ENCODE assay signal across 23 cellular contexts in the genomic region with DNA sequence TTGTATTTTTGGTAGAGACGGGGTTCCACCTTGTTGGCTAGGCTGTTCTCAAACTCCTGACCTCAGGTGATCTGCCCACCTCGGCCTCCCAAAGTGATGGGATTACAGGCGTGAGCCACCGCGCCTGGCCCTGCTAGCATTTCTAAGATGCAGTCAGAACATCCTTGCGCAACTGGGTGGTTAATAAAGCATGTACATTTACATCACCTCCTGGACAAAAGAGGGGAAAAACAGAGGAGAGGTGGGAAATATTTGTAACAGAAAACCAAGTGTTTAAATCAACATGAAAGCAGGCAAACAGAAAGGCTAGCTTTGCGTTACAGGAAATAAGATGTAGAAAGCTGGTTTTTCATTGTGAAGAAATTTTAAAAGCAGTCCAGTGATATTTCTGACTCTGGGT.
"Had no signal": no experiment of that assay in that cellular context is flagged by ENCODE, and none has a peak within 500 bp of the region (broad histone marks: within the 10 kb centered on the region; RNA-seq: fewer than 3 reads in every experiment).

No MANE protein-coding gene starts in this region.

- DNase-seq: activated CD4-positive, alpha-beta memory T cell treated with anti-CD3 and anti-CD28 coated beads, Interleukin-2, amount 10 ng/mL, durations not matched to agents 7 days and 5 days; activated CD4-positive, alpha-beta T cell treated with anti-CD3 and anti-CD28 coated beads, Interleukin-2, amount 50 U/mL, for 1 hour; activated CD4-positive, CD25-positive, alpha-beta regulatory T cell; activated gamma-delta T cell; activated naive CD4-positive, alpha-beta T cell treated with anti-CD3 and anti-CD28 coated beads for 36 hours; activated T-cell treated with anti-CD3 and anti-CD28 coated beads for 4 hours; activated T-cell treated with anti-CD3 and anti-CD28 coated beads, Interleukin-2, amount 50 U/mL, for 48 hours; central memory CD4-positive, alpha-beta T cell; KG1; NCI-H1105 treated with DMSO at 0.1 percent for 48 hours; NCI-H1436 treated with DMSO at 0.1 percent for 48 hours; NCI-H187; NCI-H2081; NCI-H446; NCI-H524; PC-3; SIG-M5; T-cell; T-helper 2 cell; T1000 had no signal

- ATAC-seq: activated T-helper 17 cell treated with anti-CD3 and anti-CD28 coated beads, Interleukin-2, amount 50 U/mL, for 72 hours; PC-3; T-cell had no signal

- H3K4me3 Mint-ChIP-seq: activated CD4-positive, alpha-beta memory T cell treated with anti-CD3 and anti-CD28 coated beads, Interleukin-2, amount 10 ng/mL, durations not matched to agents 7 days and 5 days; activated naive CD4-positive, alpha-beta T cell treated with anti-CD3 and anti-CD28 coated beads for 36 hours; activated naive CD8-positive, alpha-beta T cell; activated T-helper 17 cell treated with anti-CD3 and anti-CD28 coated beads, Interleukin-2, amount 50 U/mL, for 72 hours; T-cell had no signal

- H3K27ac Mint-ChIP-seq: activated CD4-positive, alpha-beta memory T cell treated with anti-CD3 and anti-CD28 coated beads, Interleukin-2, amount 10 ng/mL, durations not matched to agents 7 days and 5 days; activated naive CD4-positive, alpha-beta T cell treated with anti-CD3 and anti-CD28 coated beads for 36 hours; activated naive CD8-positive, alpha-beta T cell; activated T-helper 17 cell treated with anti-CD3 and anti-CD28 coated beads, Interleukin-2, amount 50 U/mL, for 72 hours; T-cell had no signal

- H3K36me3 Mint-ChIP-seq: activated naive CD8-positive, alpha-beta T cell; T-cell had no signal

- H3K27ac ChIP-seq: SK-N-MC had no signal

- H3K4me1 Mint-ChIP-seq: activated CD4-positive, alpha-beta memory T cell treated with anti-CD3 and anti-CD28 coated beads, Interleukin-2, amount 10 ng/mL, durations not matched to agents 7 days and 5 days; activated T-helper 17 cell treated with anti-CD3 and anti-CD28 coated beads, Interleukin-2, amount 50 U/mL, for 72 hours; T-cell had no signal

- H3K4me3 ChIP-seq: SK-N-MC had no signal

- H3K9me3 Mint-ChIP-seq: activated CD4-positive, alpha-beta memory T cell treated with anti-CD3 and anti-CD28 coated beads, Interleukin-2, amount 10 ng/mL, durations not matched to agents 7 days and 5 days; activated naive CD4-positive, alpha-beta T cell treated with anti-CD3 and anti-CD28 coated beads for 36 hours; activated T-helper 17 cell treated with anti-CD3 and anti-CD28 coated beads, Interleukin-2, amount 50 U/mL, for 72 hours; T-cell had no signal
